Comparison of ENCODE assay signal across 1 cellular context in genomic region chr3:16373270-16373785, GRCh38.
TF ChIP-seq lines count a peak whose summit lies in the region.

No MANE protein-coding gene starts in this region.

TF ChIP-seq in SK-N-SH, 30 proteins besides CTCF, POLR2A, EP300 and RAD21 (continued from another document):
- TF ChIP-seq, protein P1, sequence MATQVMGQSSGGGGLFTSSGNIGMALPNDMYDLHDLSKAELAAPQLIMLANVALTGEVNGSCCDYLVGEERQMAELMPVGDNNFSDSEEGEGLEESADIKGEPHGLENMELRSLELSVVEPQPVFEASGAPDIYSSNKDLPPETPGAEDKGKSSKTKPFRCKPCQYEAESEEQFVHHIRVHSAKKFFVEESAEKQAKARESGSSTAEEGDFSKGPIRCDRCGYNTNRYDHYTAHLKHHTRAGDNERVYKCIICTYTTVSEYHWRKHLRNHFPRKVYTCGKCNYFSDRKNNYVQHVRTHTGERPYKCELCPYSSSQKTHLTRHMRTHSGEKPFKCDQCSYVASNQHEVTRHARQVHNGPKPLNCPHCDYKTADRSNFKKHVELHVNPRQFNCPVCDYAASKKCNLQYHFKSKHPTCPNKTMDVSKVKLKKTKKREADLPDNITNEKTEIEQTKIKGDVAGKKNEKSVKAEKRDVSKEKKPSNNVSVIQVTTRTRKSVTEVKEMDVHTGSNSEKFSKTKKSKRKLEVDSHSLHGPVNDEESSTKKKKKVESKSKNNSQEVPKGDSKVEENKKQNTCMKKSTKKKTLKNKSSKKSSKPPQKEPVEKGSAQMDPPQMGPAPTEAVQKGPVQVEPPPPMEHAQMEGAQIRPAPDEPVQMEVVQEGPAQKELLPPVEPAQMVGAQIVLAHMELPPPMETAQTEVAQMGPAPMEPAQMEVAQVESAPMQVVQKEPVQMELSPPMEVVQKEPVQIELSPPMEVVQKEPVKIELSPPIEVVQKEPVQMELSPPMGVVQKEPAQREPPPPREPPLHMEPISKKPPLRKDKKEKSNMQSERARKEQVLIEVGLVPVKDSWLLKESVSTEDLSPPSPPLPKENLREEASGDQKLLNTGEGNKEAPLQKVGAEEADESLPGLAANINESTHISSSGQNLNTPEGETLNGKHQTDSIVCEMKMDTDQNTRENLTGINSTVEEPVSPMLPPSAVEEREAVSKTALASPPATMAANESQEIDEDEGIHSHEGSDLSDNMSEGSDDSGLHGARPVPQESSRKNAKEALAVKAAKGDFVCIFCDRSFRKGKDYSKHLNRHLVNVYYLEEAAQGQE (IDR thresholded peaks at IDR 0.05; ENCODE audit: low read depth, low read length) = no peak
- TF ChIP-seq TEAD4 (IDR thresholded peaks at IDR 0.05; ENCODE audit: borderline replicate concordance, insufficient read depth) = no peak
- TF ChIP-seq NFIC (IDR thresholded peaks at IDR 0.05; ENCODE audit: borderline replicate concordance) = no peak
- no peak for TF ChIP-seq FOXM1 (IDR thresholded peaks at IDR 0.05; ENCODE audit: low read depth)
- TF ChIP-seq, protein P2, sequence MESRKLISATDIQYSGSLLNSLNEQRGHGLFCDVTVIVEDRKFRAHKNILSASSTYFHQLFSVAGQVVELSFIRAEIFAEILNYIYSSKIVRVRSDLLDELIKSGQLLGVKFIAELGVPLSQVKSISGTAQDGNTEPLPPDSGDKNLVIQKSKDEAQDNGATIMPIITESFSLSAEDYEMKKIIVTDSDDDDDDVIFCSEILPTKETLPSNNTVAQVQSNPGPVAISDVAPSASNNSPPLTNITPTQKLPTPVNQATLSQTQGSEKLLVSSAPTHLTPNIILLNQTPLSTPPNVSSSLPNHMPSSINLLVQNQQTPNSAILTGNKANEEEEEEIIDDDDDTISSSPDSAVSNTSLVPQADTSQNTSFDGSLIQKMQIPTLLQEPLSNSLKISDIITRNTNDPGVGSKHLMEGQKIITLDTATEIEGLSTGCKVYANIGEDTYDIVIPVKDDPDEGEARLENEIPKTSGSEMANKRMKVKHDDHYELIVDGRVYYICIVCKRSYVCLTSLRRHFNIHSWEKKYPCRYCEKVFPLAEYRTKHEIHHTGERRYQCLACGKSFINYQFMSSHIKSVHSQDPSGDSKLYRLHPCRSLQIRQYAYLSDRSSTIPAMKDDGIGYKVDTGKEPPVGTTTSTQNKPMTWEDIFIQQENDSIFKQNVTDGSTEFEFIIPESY (IDR thresholded peaks at IDR 0.05; ENCODE audit: borderline replicate concordance, low read depth) = no peak
- TF ChIP-seq GATA2 (CRISPR knock-in tag; IDR thresholded peaks at IDR 0.05) = no peak
- TF ChIP-seq JUND (IDR thresholded peaks at IDR 0.05) = no peak
- no peak for TF ChIP-seq FOXJ3 (CRISPR knock-in tag; IDR thresholded peaks at IDR 0.05)
- TF ChIP-seq CHD2 (IDR thresholded peaks at IDR 0.05; ENCODE audit: low read length, partially characterized antibody) = no peak
- no peak for TF ChIP-seq NRF1 (IDR thresholded peaks at IDR 0.05; ENCODE audit: low read depth, low read length)
- no peak for TF ChIP-seq YY1 (IDR thresholded peaks at IDR 0.05; ENCODE audit: low read depth)
- TF ChIP-seq MEF2A (IDR thresholded peaks at IDR 0.05; ENCODE audit: borderline replicate concordance, low read depth) = no peak
